Comparison of ENCODE assay signal across 8 cellular contexts in the genomic region with DNA sequence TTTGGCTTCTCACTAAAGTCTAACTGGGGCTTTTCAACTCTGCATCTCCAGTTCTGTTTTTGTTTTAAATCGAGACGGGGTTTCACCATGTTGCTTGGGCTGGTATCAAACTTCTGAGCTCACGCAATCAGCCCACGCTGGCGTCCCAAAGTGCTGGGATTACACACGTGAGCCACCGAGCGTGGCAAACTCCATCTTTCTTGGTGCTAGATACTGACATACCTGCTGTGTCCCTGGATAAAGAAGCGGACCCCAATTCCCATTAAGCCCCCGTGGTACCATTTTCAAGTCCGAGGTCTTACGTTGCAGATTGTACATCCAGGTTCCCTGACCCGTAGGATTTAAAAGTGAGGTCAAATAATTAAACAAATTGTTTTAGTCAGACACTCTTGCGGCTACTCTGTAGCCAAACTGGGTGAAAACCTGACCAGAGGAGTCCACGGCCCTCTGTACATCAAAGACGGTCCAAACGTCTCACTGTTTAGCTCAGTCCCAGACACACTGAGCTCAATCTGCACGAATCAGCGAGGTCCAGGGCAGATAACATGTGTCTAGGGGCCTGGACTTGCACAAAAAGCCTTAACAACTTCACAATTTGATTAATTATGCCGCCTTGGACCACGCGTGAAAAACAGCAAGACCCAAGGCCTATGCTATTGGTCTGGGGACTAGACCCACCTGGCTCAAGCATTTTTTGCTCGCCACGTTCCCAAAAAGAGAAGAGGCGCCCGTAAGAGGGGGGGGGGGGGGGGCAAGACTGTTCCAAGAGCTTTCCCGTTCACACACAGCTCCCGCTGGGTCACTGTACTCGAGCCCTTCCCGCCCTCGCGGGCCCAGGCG. TPM values are rescaled to one million over a fixed set of nuclear protein-coding genes. Genes with fewer than 3 reads are reported as not detected.
A peak's percentile ranks its signal among the peaks of the same experiment; 100 is the strongest.
DNase-seq lines count a peak whose midpoint lies in the region; ATAC-seq and TF ChIP-seq lines count a peak whose summit lies in the region.

No MANE protein-coding gene starts in this region.

- H3K36me3 ChIP-seq in KOPT-K1 (ENCODE audit: insufficient read depth, low read length) (peaks cover 58% of the 10 kb centered on the region), rectal smooth muscle tissue (ENCODE audit: control insufficient read depth, insufficient read depth, low read length) (peaks cover 11% of the 10 kb centered on the region)

- no peaks in the 10 kb centered on the region for H3K9me3 Mint-ChIP-seq in activated naive CD4-positive, alpha-beta T cell treated with anti-CD3 and anti-CD28 coated beads, Interleukin-2, amount 50 U/mL, for 72 hours

- peaks cover 20% of the 10 kb centered on the region for H3K4me1 ChIP-seq in rectal smooth muscle tissue (ENCODE audit: control insufficient read depth, insufficient read depth, low read length)

- peak overlapping the region; percentile 89 for H3K9ac ChIP-seq in rectal smooth muscle tissue (ENCODE audit: low read length)

- H3K36me3 Mint-ChIP-seq in activated naive CD4-positive, alpha-beta T cell treated with anti-CD3 and anti-CD28 coated beads, Interleukin-2, amount 50 U/mL, for 72 hours, result peaks cover 34 to 40% of the 10 kb centered on the region in 2 donors

- H3K4me3 ChIP-seq in GM12865 (ENCODE audit: low read depth, low read length), result peak overlapping the region; percentile 96
- H3K4me3 ChIP-seq in rectal smooth muscle tissue (ENCODE audit: low read length), result peak overlapping the region; percentile 98

- H3K27ac ChIP-seq in KOPT-K1 (ENCODE audit: low read depth, low read length, poor library complexity, severe bottlenecking), result peak overlapping the region; percentile 100
- H3K27ac ChIP-seq in rectal smooth muscle tissue (ENCODE audit: low read depth, low read length), result peak overlapping the region; percentile 96

- H3K27ac Mint-ChIP-seq in activated naive CD4-positive, alpha-beta T cell treated with anti-CD3 and anti-CD28 coated beads, Interleukin-2, amount 50 U/mL, for 72 hours, result peak overlapping the region; percentile 80 to 90

- H3K27me3 ChIP-seq in rectal smooth muscle tissue (ENCODE audit: control insufficient read depth, insufficient read depth, low read length), result no peaks in the 10 kb centered on the region

- peak; percentile 71 for DNase-seq in GM12865 (ENCODE audit: low read depth)
- DNase-seq in activated naive CD4-positive, alpha-beta T cell treated with anti-CD3 and anti-CD28 coated beads, Interleukin-2, amount 50 U/mL, for 72 hours (ENCODE audit: low spot score in 2 of 2), result peak in 1 of 2 donors; percentile 14
- peak; percentile 31 for DNase-seq in left ventricle myocardium superior
- DNase-seq in SHP77 (lab: John Stamatoyannopoulos, UW), result no peak
- DNase-seq in KG1 (lab: John Stamatoyannopoulos, UW), result no peak

- ATAC-seq in activated naive CD4-positive, alpha-beta T cell treated with anti-CD3 and anti-CD28 coated beads, Interleukin-2, amount 50 U/mL, for 72 hours, result no peak
- ATAC-seq in left ventricle myocardium superior, result peak; percentile 11
- no peak for ATAC-seq in GM18858 (IDR thresholded peaks at IDR 0.05; ENCODE audit: unreplicated experiment)

- intact Hi-C loops in left ventricle myocardium superior (cut with micrococcal nuclease), result no loop called here

- no peak for TF ChIP-seq CTCF in GM12865 (IDR thresholded peaks at IDR 0.05; ENCODE audit: insufficient read depth, low read depth, low read length, missing control alignments)

- no peaks in the 10 kb centered on the region for H3K9me3 ChIP-seq in KOPT-K1 (ENCODE audit: insufficient read depth, low read length, poor library complexity, severe bottlenecking)

RNA-seq across cellular contexts. Expression of gene DNAJA1, which starts 0.7 kb away (rescaled TPM):
- 100 to 1,000 TPM; 134 to 139 TPM for total RNA-seq in activated naive CD4-positive, alpha-beta T cell treated with anti-CD3 and anti-CD28 coated beads, Interleukin-2, amount 50 U/mL, for 72 hours
- 90.9 TPM for total RNA-seq in left ventricle myocardium superior

RNA-seq across cellular contexts. Expression of gene APTX, which starts 22.9 kb away (rescaled TPM):
- total RNA-seq in activated naive CD4-positive, alpha-beta T cell treated with anti-CD3 and anti-CD28 coated beads, Interleukin-2, amount 50 U/mL, for 72 hours, result 10 to 100 TPM; 50.7 to 53.9 TPM
- 12.0 TPM for total RNA-seq in left ventricle myocardium superior

RNA-seq across cellular contexts. Expression of gene SMU1, which starts 52.1 kb away (rescaled TPM):
- 10 to 100 TPM; 26.1 to 28.9 TPM for total RNA-seq in activated naive CD4-positive, alpha-beta T cell treated with anti-CD3 and anti-CD28 coated beads, Interleukin-2, amount 50 U/mL, for 72 hours
- 16.3 TPM for total RNA-seq in left ventricle myocardium superior

Comparison
In these comparisons a context has a peak if more than half of its experiments do, and no peak if none do; other contexts are left out.
1. DNase-seq: peak in GM12865 (single experiment) and left ventricle myocardium superior (single experiment); none in SHP77 (0 of 2) and KG1 (single experiment).